In the genomic region with DNA sequence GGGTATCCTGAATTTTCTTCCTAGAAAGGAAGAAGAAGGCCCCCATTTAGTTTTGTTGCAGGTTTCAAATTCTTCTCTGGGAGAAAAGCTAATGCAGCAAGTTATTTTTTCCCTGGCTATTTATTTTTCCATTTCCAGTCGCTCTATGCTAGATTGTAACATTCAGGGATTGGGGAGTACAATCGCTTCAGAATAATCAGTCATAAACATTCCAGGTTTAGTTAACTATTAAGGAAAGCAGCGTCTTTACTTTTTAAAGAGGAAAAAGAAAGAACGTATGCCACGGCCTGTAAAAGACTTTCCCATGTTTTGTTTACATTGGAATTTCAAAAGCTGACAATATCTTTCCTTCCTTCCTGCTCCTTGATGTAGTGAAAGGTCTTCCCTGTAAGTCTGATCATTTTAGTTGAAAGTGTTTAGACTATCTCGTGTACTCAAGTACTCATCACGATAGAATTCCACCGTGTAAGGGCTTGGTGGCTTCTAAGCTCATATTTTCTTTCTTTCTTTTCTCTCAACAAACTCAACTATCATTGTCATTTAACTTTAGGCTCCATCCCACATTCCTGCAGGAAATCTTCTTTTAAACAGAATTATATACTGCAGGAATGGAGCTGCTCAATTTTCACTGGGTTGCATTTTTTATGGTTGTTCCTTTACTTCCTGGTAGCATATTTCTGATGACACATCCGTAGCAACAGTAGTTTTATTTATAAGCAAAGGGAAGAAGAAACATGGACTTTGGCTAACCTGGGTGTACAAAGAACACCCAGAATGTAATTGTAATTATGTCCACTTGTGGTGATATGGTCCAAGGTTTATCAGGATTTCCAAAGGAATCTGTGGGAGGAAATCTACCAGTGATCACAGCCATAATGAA, we compare ENCODE assay signal across 12 cellular contexts.
A peak's percentile ranks its signal among the peaks of the same experiment; 100 is the strongest.
DNase-seq lines count a peak whose midpoint lies in the region; ATAC-seq, FAIRE-seq and TF ChIP-seq lines count a peak whose summit lies in the region.
"Had no signal": no experiment of that assay in that cellular context is flagged by ENCODE, and none has a peak within 500 bp of the region (broad histone marks: within the 10 kb centered on the region; RNA-seq: fewer than 3 reads in every experiment).

No MANE protein-coding gene starts in this region.

- TF ChIP-seq CTCF in MCF 10A (IDR thresholded peaks at IDR 0.05; ENCODE audit: unreplicated experiment) (no peak), breast epithelium (IDR thresholded peaks at IDR 0.05) (peak in 1 of 3 donors; percentile 37), chondrocyte (IDR thresholded peaks at IDR 0.05) (peak; percentile 74), left lung (IDR thresholded peaks at IDR 0.05) (no peak)

- H3K9me3 ChIP-seq in breast epithelium (no peaks in the 10 kb centered on the region), left lung (no peaks in the 10 kb centered on the region)

- no peak overlapping the region for H3K4me3 ChIP-seq in breast epithelium
- H3K4me3 ChIP-seq in left lung, result no peak overlapping the region
- H3K4me3 ChIP-seq: skin epidermis had no signal

- H3K9me3 Mint-ChIP-seq in MCF 10A (ENCODE audit: unreplicated experiment) (peaks cover 10% of the 10 kb centered on the region), chondrocyte (ENCODE audit: low read depth) (no peaks in the 10 kb centered on the region)
- peaks cover 4% of the 10 kb centered on the region for H3K9me3 Mint-ChIP-seq in activated naive CD4-positive, alpha-beta T cell treated with anti-CD3 and anti-CD28 coated beads, Interleukin-2, amount 10 ng/mL, durations not matched to agents 7 days and 5 days

- ATAC-seq in left lung (peak; percentile 56), GM21423 (IDR thresholded peaks at IDR 0.05; ENCODE audit: unreplicated experiment) (no peak), GM21786 (IDR thresholded peaks at IDR 0.05; ENCODE audit: unreplicated experiment) (no peak)

- POLR2A ChIA-PET in MCF 10A (lab: Yijun Ruan, JAX), result interaction anchor here (0.9 kb wide), 1 partner anchor 209 kb away, joined by 6 read pairs; no protein-coding TSS in a partner anchor

- no peaks in the 10 kb centered on the region for H3K27me3 Mint-ChIP-seq in MCF 10A (ENCODE audit: insufficient read depth, unreplicated experiment)
- H3K27me3 Mint-ChIP-seq in chondrocyte (ENCODE audit: low read depth), result no peaks in the 10 kb centered on the region
- H3K27me3 Mint-ChIP-seq in activated naive CD4-positive, alpha-beta T cell treated with anti-CD3 and anti-CD28 coated beads, Interleukin-2, amount 10 ng/mL, durations not matched to agents 7 days and 5 days, result no peaks in the 10 kb centered on the region
- H3K27me3 Mint-ChIP-seq: B cell had no signal

- no TSS peak for BruUV-seq in MCF 10A (replicated peaks; lab: Mats Ljungman, UMichigan)

- FAIRE-seq in urothelium cell line (lab: Jason Lieb, UNC), result no peak

- DNase-seq in MCF 10A (ENCODE audit: unreplicated experiment) (peak; percentile 24), breast epithelium (ENCODE audit: low spot score in 2 of 2) (no peak), chondrocyte (ENCODE audit: low spot score) (no peak), left lung (no peak), urothelium cell line (ENCODE audit: low spot score) (peak; percentile 49)
- DNase-seq in activated naive CD4-positive, alpha-beta T cell treated with anti-CD3 and anti-CD28 coated beads, Interleukin-2, amount 10 ng/mL, durations not matched to agents 7 days and 5 days, result no peak
- DNase-seq: activated CD4-positive, alpha-beta T cell treated with anti-CD3 and anti-CD28 coated beads, Interleukin-2, amount 50 U/mL, for 48 hours; NCI-H526 had no signal

- H3K27ac ChIP-seq in breast epithelium, result peak overlapping the region in 1 of 2 donors; percentile 74
- H3K27ac ChIP-seq in left lung, result peak overlapping the region; percentile 2 to 35

- H3K36me3 Mint-ChIP-seq in MCF 10A (ENCODE audit: insufficient read depth, unreplicated experiment), result no peaks in the 10 kb centered on the region
- no peaks in the 10 kb centered on the region for H3K36me3 Mint-ChIP-seq in chondrocyte (ENCODE audit: low read depth)
- no peaks in the 10 kb centered on the region for H3K36me3 Mint-ChIP-seq in activated naive CD4-positive, alpha-beta T cell treated with anti-CD3 and anti-CD28 coated beads, Interleukin-2, amount 10 ng/mL, durations not matched to agents 7 days and 5 days

- H3K36me3 ChIP-seq in breast epithelium (no peaks in the 10 kb centered on the region), left lung (no peaks in the 10 kb centered on the region)

- H3K4me1 ChIP-seq in breast epithelium (no peaks in the 10 kb centered on the region), left lung (peaks cover 11 to 12% of the 10 kb centered on the region in 2 donors)

- no peak for TF ChIP-seq POLR2A in breast epithelium (IDR thresholded peaks at IDR 0.05)

- H3K27me3 ChIP-seq in breast epithelium, result no peaks in the 10 kb centered on the region
- no peaks in the 10 kb centered on the region for H3K27me3 ChIP-seq in left lung

- intact Hi-C loops in MCF 10A (cut with micrococcal nuclease), result no loop called here
- intact Hi-C loops in breast epithelium (cut with DNase I; ENCODE audit: low total_unique reads), result no loop called here
- intact Hi-C loops in left lung (cut with DNase I), result loop anchor here in 1 of 2 donors (10.0 kb wide), 1 partner anchor 212 kb away; a partner anchor contains a TSS

- CTCF ChIA-PET in MCF 10A (lab: Yijun Ruan, JAX), result interaction anchor here (0.6 to 1.0 kb wide), 6 partner anchors 8 to 798 kb away, joined by 3 to 4 read pairs (median 3); no protein-coding TSS in a partner anchor
- CTCF ChIA-PET in activated naive CD4-positive, alpha-beta T cell treated with anti-CD3 and anti-CD28 coated beads, Interleukin-2, amount 10 ng/mL, durations not matched to agents 7 days and 5 days (lab: Charles Lee), result no interaction called here

- peaks cover 29% of the 10 kb centered on the region for H3K4me1 Mint-ChIP-seq in MCF 10A (ENCODE audit: insufficient read depth, unreplicated experiment)
- peaks cover 51% of the 10 kb centered on the region for H3K4me1 Mint-ChIP-seq in chondrocyte (ENCODE audit: low read depth)
- no peaks in the 10 kb centered on the region for H3K4me1 Mint-ChIP-seq in activated naive CD4-positive, alpha-beta T cell treated with anti-CD3 and anti-CD28 coated beads, Interleukin-2, amount 10 ng/mL, durations not matched to agents 7 days and 5 days
- H3K4me1 Mint-ChIP-seq: B cell had no signal

- H3K27ac Mint-ChIP-seq in MCF 10A (ENCODE audit: low read depth, unreplicated experiment) (peak overlapping the region; percentile 66), chondrocyte (ENCODE audit: unreplicated experiment) (peak overlapping the region; percentile 93)
- H3K27ac Mint-ChIP-seq in activated naive CD4-positive, alpha-beta T cell treated with anti-CD3 and anti-CD28 coated beads, Interleukin-2, amount 10 ng/mL, durations not matched to agents 7 days and 5 days, result no peak overlapping the region
- H3K27ac Mint-ChIP-seq: B cell had no signal

- H3K4me3 Mint-ChIP-seq in MCF 10A (ENCODE audit: unreplicated experiment) (no peak overlapping the region), chondrocyte (ENCODE audit: unreplicated experiment) (peak overlapping the region; percentile 10)
- no peak overlapping the region for H3K4me3 Mint-ChIP-seq in activated naive CD4-positive, alpha-beta T cell treated with anti-CD3 and anti-CD28 coated beads, Interleukin-2, amount 10 ng/mL, durations not matched to agents 7 days and 5 days
- H3K4me3 Mint-ChIP-seq: B cell had no signal

Comparison
In these comparisons a context has a peak if more than half of its experiments do, and no peak if none do; other contexts are left out.
1. DNase-seq: peak in MCF 10A (single experiment) and urothelium cell line (single experiment); none in breast epithelium (0 of 2), chondrocyte (single experiment), left lung (0 of 2) and activated naive CD4-positive, alpha-beta T cell treated with anti-CD3 and anti-CD28 coated beads, Interleukin-2, amount 10 ng/mL, durations not matched to agents 7 days and 5 days (single experiment).